ENCODE assay signal across 15 cellular contexts in the genomic region with DNA sequence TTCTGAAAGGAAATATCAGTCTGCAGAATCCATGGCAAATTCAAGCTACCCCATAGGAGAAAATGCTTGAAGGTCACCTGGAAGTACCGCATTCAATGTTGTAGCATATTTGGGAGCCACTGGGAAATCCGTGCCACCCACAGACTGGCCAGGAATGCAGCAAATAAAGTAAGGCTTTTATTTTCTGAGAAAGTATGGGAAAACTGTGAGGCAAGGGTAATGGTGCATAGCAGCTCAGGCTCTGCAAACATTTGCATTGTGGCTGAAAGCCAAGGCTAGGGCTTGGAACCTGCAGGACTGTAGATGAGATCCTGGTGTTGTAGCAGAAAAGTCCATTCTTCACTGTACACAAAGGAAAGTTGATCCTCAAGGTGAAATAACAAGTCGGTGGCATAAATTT.
"Had no signal": no experiment of that assay in that cellular context is flagged by ENCODE, and none has a peak within 500 bp of the region (broad histone marks: within the 10 kb centered on the region; RNA-seq: fewer than 3 reads in every experiment).

No MANE protein-coding gene starts in this region.

- H3K36me3 ChIP-seq: heart right ventricle, right atrium auricular region, upper lobe of left lung had no signal

- DNase-seq: activated CD4-positive, alpha-beta memory T cell treated with anti-CD3 and anti-CD28 coated beads, Interleukin-2, amount 10 ng/mL, durations not matched to agents 7 days and 5 days; activated CD4-positive, alpha-beta T cell treated with anti-CD3 and anti-CD28 coated beads, Interleukin-2, amount 10 ng/mL, durations not matched to agents 24 days and 14 days; activated gamma-delta T cell; activated naive CD4-positive, alpha-beta T cell treated with anti-CD3 and anti-CD28 coated beads, Interleukin-2, amount 50 U/mL, for 16 hours; activated naive CD8-positive, alpha-beta T cell treated with anti-CD3 and anti-CD28 coated beads, Interleukin-2, amount 50 U/mL, for 24 hours; heart right ventricle; occipital lobe; posterior cingulate gyrus; stimulated activated CD4-positive, alpha-beta T cell treated with anti-CD3 and anti-CD28 coated beads, Interleukin-12 subunit alpha, Interleukin-12 subunit beta, amount 100 ng/mL, for 4 hours; stimulated activated naive CD8-positive, alpha-beta T cell treated with anti-CD3 and anti-CD28 coated beads, Interleukin-15, amount 100 ng/mL, for 72 hours; upper lobe of left lung had no signal

- H3K27me3 ChIP-seq: heart right ventricle, right atrium auricular region, upper lobe of left lung had no signal

- H3K27ac ChIP-seq: epithelial cell of prostate, heart right ventricle, right atrium auricular region, upper lobe of left lung had no signal

- H3K4me1 ChIP-seq: heart right ventricle, right atrium auricular region, upper lobe of left lung had no signal

- H3K4me3 ChIP-seq: heart right ventricle, right atrium auricular region, upper lobe of left lung had no signal

- ATAC-seq: activated CD4-positive, CD25-positive, alpha-beta regulatory T cell treated with anti-CD3 and anti-CD28 coated beads, Interleukin-2, amount 50 U/mL, for 24 hours; activated naive CD8-positive, alpha-beta T cell treated with anti-CD3 and anti-CD28 coated beads, Interleukin-2, amount 50 U/mL, for 24 hours; heart right ventricle; SK-N-SH treated with all-trans-retinoic acid at 6 μM for 48 hours; stimulated activated naive CD8-positive, alpha-beta T cell treated with anti-CD3 and anti-CD28 coated beads, Interleukin-15, amount 100 ng/mL, for 72 hours had no signal
